ENCODE assay signal across 9 cellular contexts in genomic region chr5:126414874-126415502, GRCh38. TPM values are rescaled to one million over a fixed set of nuclear protein-coding genes. Genes with fewer than 3 reads are reported as not detected.
A peak's percentile ranks its signal among the peaks of the same experiment; 100 is the strongest.
DNase-seq lines count a peak whose midpoint lies in the region; ATAC-seq and TF ChIP-seq lines count a peak whose summit lies in the region.
"Had no signal": no experiment of that assay in that cellular context is flagged by ENCODE, and none has a peak within 500 bp of the region (broad histone marks: within the 10 kb centered on the region; RNA-seq: fewer than 3 reads in every experiment).

No MANE protein-coding gene starts in this region.

- no peaks in the 10 kb centered on the region for H3K36me3 ChIP-seq in RWPE2 (ENCODE audit: low read depth)
- no peaks in the 10 kb centered on the region for H3K36me3 ChIP-seq in fibroblast of lung (ENCODE audit: control insufficient read depth, insufficient read depth, low read length)

- ATAC-seq in RWPE2 (ENCODE audit: low read depth), result peak; percentile 65; the same call in 2 of the 3 replicates

- H3K27me3 ChIP-seq in RWPE2 (ENCODE audit: insufficient read depth, poor library complexity, severe bottlenecking), result no peaks in the 10 kb centered on the region
- H3K27me3 ChIP-seq in fibroblast of lung (ENCODE audit: control insufficient read depth, insufficient read depth, low read length), result no peaks in the 10 kb centered on the region

- H3K4me1 ChIP-seq in RWPE2 (ENCODE audit: insufficient read depth, poor library complexity, severe bottlenecking) (no peaks in the 10 kb centered on the region), fibroblast of lung (ENCODE audit: control insufficient read depth, extremely low read depth, insufficient read depth, low read length) (peaks cover 10% of the 10 kb centered on the region)

- H3K9ac ChIP-seq in fibroblast of lung (ENCODE audit: insufficient read depth, low read length), result no peak overlapping the region

- H4K20me1 ChIP-seq in fibroblast of lung (ENCODE audit: control insufficient read depth, extremely low read depth, insufficient read depth, low read length), result no peaks in the 10 kb centered on the region

- H3K79me2 ChIP-seq in fibroblast of lung (ENCODE audit: control insufficient read depth, insufficient read depth, low read length), result no peaks in the 10 kb centered on the region

- H3K27ac ChIP-seq in RWPE2 (ENCODE audit: poor library complexity, severe bottlenecking) (no peak overlapping the region), fibroblast of lung (ENCODE audit: insufficient read depth, low read length) (no peak overlapping the region)

- TF ChIP-seq CTCF in RWPE2 (IDR thresholded peaks at IDR 0.05; ENCODE audit: poor library complexity, severe bottlenecking) (no peak), fibroblast of lung (conservative IDR thresholded peaks at IDR 0.05 in 1 of 2, IDR thresholded peaks at IDR 0.05 in 1 of 2; ENCODE audit: low read depth in 1 of 2, low read length in 2 of 2) (no peak)

- peak overlapping the region; percentile 29 for H3K4me2 ChIP-seq in fibroblast of lung (ENCODE audit: extremely low read depth, insufficient read depth, low read length)

- H3K4me3 ChIP-seq in RWPE2 (ENCODE audit: severe bottlenecking) (no peak overlapping the region), fibroblast of lung (replicated peaks in 1 of 4; ENCODE audit: control extremely low read depth in 1 of 4, insufficient read depth in 1 of 4, low read depth in 3 of 4, low read length in 4 of 4) (no peak overlapping the region)

- H2AFZ ChIP-seq in fibroblast of lung (ENCODE audit: low read length), result peak overlapping the region; percentile 69

- DNase-seq in RWPE2 (ENCODE audit: low spot score) (no peak), fibroblast of lung (ENCODE audit: low read depth in 2 of 2) (peak; percentile 76 to 90), mucosa of gallbladder (ENCODE audit: low spot score) (peak; percentile 50), ureter (ENCODE audit: low spot score) (peak; percentile 66), AML-193 (lab: John Stamatoyannopoulos, UW) (no peak), NCI-H1436 treated with DMSO at 0.1 percent for 48 hours (lab: John Stamatoyannopoulos, UW) (no peak), NCI-H1417 (lab: John Stamatoyannopoulos, UW) (no peak)
- DNase-seq: activated B cell treated with CpG ODN at 0.5 μM for 24 hours had no signal

- H3K9me3 ChIP-seq in RWPE2 (ENCODE audit: severe bottlenecking), result no peaks in the 10 kb centered on the region
- no peaks in the 10 kb centered on the region for H3K9me3 ChIP-seq in fibroblast of lung (ENCODE audit: control insufficient read depth, insufficient read depth, low read depth, low read length)

RNA-seq across cellular contexts. Expression of gene GRAMD2B, which starts 8.2 kb away (rescaled TPM):
- total RNA-seq in fibroblast of lung (12.1 and 21.3 TPM in 2 replicates), mucosa of gallbladder (18.8 TPM), ureter (56.7 TPM)
- polyA plus RNA-seq in fibroblast of lung, result 26.8 and 37.6 TPM in 2 replicates
- polyA plus RNA-seq in fibroblast of lung (2012), result 14.1 and 17.9 TPM in 2 replicates
- polyA minus RNA-seq in fibroblast of lung (ENCODE audit: low replicate concordance), result 1.1 and 6.2 TPM in 2 replicates
- total RNA-seq: OCI-LY7 had no signal

Comparison
In these comparisons a context has a peak if more than half of its experiments do, and no peak if none do; other contexts are left out.
1. DNase-seq: peak in fibroblast of lung (2 of 2), mucosa of gallbladder (single experiment) and ureter (single experiment); none in RWPE2 (single experiment), AML-193 (0 of 2), NCI-H1436 treated with DMSO at 0.1 percent for 48 hours (single experiment) and NCI-H1417 (0 of 3).